Comparison of ENCODE assay signal across 8 cellular contexts in genomic region chrX:112841114-112841819, GRCh38. TPM values are rescaled to one million over a fixed set of nuclear protein-coding genes. Genes with fewer than 3 reads are reported as not detected.
A peak's percentile ranks its signal among the peaks of the same experiment; 100 is the strongest.
DNase-seq lines count a peak whose midpoint lies in the region; ATAC-seq, FAIRE-seq and TF ChIP-seq lines count a peak whose summit lies in the region.

No MANE protein-coding gene starts in this region.

- H3K9me3 ChIP-seq in keratinocyte (ENCODE audit: control insufficient read depth, low read depth, low read length) = no peaks in the 10 kb centered on the region

- FAIRE-seq in keratinocyte (lab: Jason Lieb, UNC) = no peak

- H3K36me3 Mint-ChIP-seq in MCF 10A (ENCODE audit: insufficient read depth, unreplicated experiment) (no peaks in the 10 kb centered on the region), activated B cell treated with CpG ODN at 0.5 μM for 24 hours (ENCODE audit: low read depth) (peaks cover 6% of the 10 kb centered on the region)
- H3K36me3 Mint-ChIP-seq in central memory CD8-positive, alpha-beta T cell (ENCODE audit: insufficient read depth) = peaks cover 5% of the 10 kb centered on the region

- ATAC-seq in HG03066 (IDR thresholded peaks at IDR 0.05; ENCODE audit: low read depth, unreplicated experiment) = peak; percentile 86
- peak; percentile 95 for ATAC-seq in activated B cell treated with CpG ODN at 0.5 μM for 24 hours (ENCODE audit: low read depth)
- peak; percentile 90 for ATAC-seq in central memory CD8-positive, alpha-beta T cell (replicated peaks; ENCODE audit: extremely low read depth, poor library complexity, severe bottlenecking)

- no peak overlapping the region for H3K9ac ChIP-seq in keratinocyte (ENCODE audit: control insufficient read depth, extremely low read depth, insufficient read depth, low read length)

- H3K79me2 ChIP-seq in keratinocyte (ENCODE audit: control insufficient read depth, insufficient read depth, low read length) = no peaks in the 10 kb centered on the region

- no peaks in the 10 kb centered on the region for H3K4me1 ChIP-seq in keratinocyte (ENCODE audit: control insufficient read depth, extremely low read depth, insufficient read depth, low read length)

- H3K27me3 Mint-ChIP-seq in MCF 10A (ENCODE audit: insufficient read depth, unreplicated experiment) = peaks cover 77% of the 10 kb centered on the region
- H3K27me3 Mint-ChIP-seq in activated B cell treated with CpG ODN at 0.5 μM for 24 hours = no peaks in the 10 kb centered on the region
- no peaks in the 10 kb centered on the region for H3K27me3 Mint-ChIP-seq in central memory CD8-positive, alpha-beta T cell

- H3K4me3 Mint-ChIP-seq in MCF 10A (ENCODE audit: unreplicated experiment) (no peak overlapping the region), activated B cell treated with CpG ODN at 0.5 μM for 24 hours (peak overlapping the region; percentile 90)
- peak overlapping the region; percentile 92 for H3K4me3 Mint-ChIP-seq in central memory CD8-positive, alpha-beta T cell

- H3K27ac ChIP-seq in keratinocyte (ENCODE audit: control insufficient read depth, insufficient read depth, low read length) = no peak overlapping the region

- POLR2A ChIA-PET in MCF 10A (lab: Yijun Ruan, JAX) = no interaction called here
- POLR2A ChIA-PET in activated B cell treated with CpG ODN at 0.5 μM for 24 hours (lab: Charles Lee) = interaction anchor here (0.8 kb wide), 1 partner anchor 8 kb away, joined by 3 read pairs; no protein-coding TSS in a partner anchor

- no peaks in the 10 kb centered on the region for H3K4me1 Mint-ChIP-seq in MCF 10A (ENCODE audit: insufficient read depth, unreplicated experiment)
- peaks cover 8% of the 10 kb centered on the region for H3K4me1 Mint-ChIP-seq in activated B cell treated with CpG ODN at 0.5 μM for 24 hours
- H3K4me1 Mint-ChIP-seq in central memory CD8-positive, alpha-beta T cell = peaks cover 11% of the 10 kb centered on the region

- peak overlapping the region; percentile 64 to 68 (median 65) for H3K4me3 ChIP-seq in keratinocyte (ENCODE audit: control insufficient read depth in 2 of 3, extremely low read depth in 1 of 3, insufficient read depth in 2 of 3, low read depth in 1 of 3, low read length in 3 of 3)

- H3K27ac Mint-ChIP-seq in MCF 10A (ENCODE audit: low read depth, unreplicated experiment) (no peak overlapping the region), activated B cell treated with CpG ODN at 0.5 μM for 24 hours (peak overlapping the region; percentile 77)
- peak overlapping the region; percentile 66 for H3K27ac Mint-ChIP-seq in central memory CD8-positive, alpha-beta T cell (ENCODE audit: low read depth)

- intact Hi-C loops in MCF 10A (cut with micrococcal nuclease) = no loop called here
- intact Hi-C loops in activated B cell treated with CpG ODN at 0.5 μM for 24 hours (cut with micrococcal nuclease) = loop anchor here (1.0 to 5.0 kb wide), 4 partner anchors 80 to 1160 kb away; partner anchors contain the start of genes ALG13 and LHFPL1

- TF ChIP-seq CTCF in MCF 10A (IDR thresholded peaks at IDR 0.05; ENCODE audit: unreplicated experiment) (no peak), activated B cell treated with CpG ODN at 0.5 μM for 24 hours (IDR thresholded peaks at IDR 0.05) (no peak), keratinocyte (optimal IDR thresholded peaks at IDR 0.05 in 1 of 3, IDR thresholded peaks at IDR 0.05 in 1 of 3, conservative IDR thresholded peaks at IDR 0.05 in 1 of 3; ENCODE audit: extremely low read depth in 1 of 3, insufficient read depth in 2 of 3, low read length in 3 of 3) (no peak)

- CTCF ChIA-PET in MCF 10A (lab: Yijun Ruan, JAX) = interaction anchor here (1.5 kb wide), 1 partner anchor 11 kb away, joined by 7 read pairs; no protein-coding TSS in a partner anchor
- CTCF ChIA-PET in activated B cell treated with CpG ODN at 0.5 μM for 24 hours (lab: Charles Lee) = no interaction called here

- no peaks in the 10 kb centered on the region for H3K36me3 ChIP-seq in keratinocyte (ENCODE audit: control insufficient read depth in 2 of 2, extremely low read depth in 1 of 2, insufficient read depth in 2 of 2, low read length in 2 of 2)

- H3K9me3 Mint-ChIP-seq in MCF 10A (ENCODE audit: unreplicated experiment) (no peaks in the 10 kb centered on the region), activated B cell treated with CpG ODN at 0.5 μM for 24 hours (no peaks in the 10 kb centered on the region)
- no peaks in the 10 kb centered on the region for H3K9me3 Mint-ChIP-seq in central memory CD8-positive, alpha-beta T cell

- dilution Hi-C loops in keratinocyte (cut with MboI; ENCODE audit: extremely low pct_ligation_motif_present, low sequenced_read_pairs) = no loop called here

- H3K9me1 ChIP-seq in keratinocyte (ENCODE audit: control insufficient read depth, extremely low read depth, insufficient read depth, low read length) = no peaks in the 10 kb centered on the region

- peak overlapping the region; percentile 67 for H2AFZ ChIP-seq in keratinocyte (ENCODE audit: control insufficient read depth, low read length)

- H3K27me3 ChIP-seq in keratinocyte (ENCODE audit: control insufficient read depth, extremely low read depth, insufficient read depth, low read length) = peaks cover 10% of the 10 kb centered on the region

- H4K20me1 ChIP-seq in keratinocyte (ENCODE audit: control insufficient read depth, extremely low read depth, insufficient read depth, low read length) = no peaks in the 10 kb centered on the region

- BruUV-seq in MCF 10A (replicated peaks; lab: Mats Ljungman, UMichigan) = no TSS peak

- DNase-seq in T47D (ENCODE audit: low read depth in 1 of 2, low spot score in 1 of 2) (peak; percentile 23 to 77), MCF 10A (ENCODE audit: unreplicated experiment) (no peak), NCI-H2107 treated with DMSO at 0.1 percent for 48 hours (lab: John Stamatoyannopoulos, UW; ENCODE audit: unreplicated experiment) (peak; percentile 41), activated B cell treated with CpG ODN at 0.5 μM for 24 hours (peak; percentile 67), keratinocyte (ENCODE audit: low read depth, low spot score) (no peak)
- DNase-seq in central memory CD8-positive, alpha-beta T cell (ENCODE audit: low spot score in 2 of 2) = peak; percentile 45 to 59
- DNase-seq in stimulated activated CD4-positive, alpha-beta T cell treated with anti-CD3 and anti-CD28 coated beads, Interleukin-12 subunit alpha, Interleukin-12 subunit beta, amount 100 ng/mL, for 48 hours (ENCODE audit: low read depth in 2 of 3, low spot score in 1 of 3) = peak; percentile 42 to 55 (median 50)

- in situ Hi-C loops in T47D (cut with HindIII; ENCODE audit: low pct_unique_long_range_greater_than_20kb, low sequenced_read_pairs) = no loop called here

- H3K4me2 ChIP-seq in keratinocyte (ENCODE audit: control insufficient read depth, extremely low read depth, insufficient read depth, low read depth, low read length) = peak overlapping the region; percentile 72

RNA-seq across cellular contexts. Expression of gene AMOT, which starts 0.6 kb away (rescaled TPM):
- total RNA-seq in MCF 10A (2022) = 0.09 TPM in 1 of 2 replicates, not detected in the other
- 2.1 and 2.7 TPM in 2 replicates for total RNA-seq in activated B cell treated with CpG ODN at 0.5 μM for 24 hours
- 0.21 to 1.4 TPM (median 0.33 TPM) in 3 replicates for polyA plus RNA-seq in keratinocyte
- 1.1 TPM for polyA plus RNA-seq in keratinocyte (2011; ENCODE audit: low read depth)
- polyA plus RNA-seq in keratinocyte (2011; cell fraction: cytosol; rRNA removed) = 0.41 and 0.47 TPM in 2 replicates
- polyA plus RNA-seq in keratinocyte (2011; cell fraction: nucleus; rRNA removed) = 1.1 and 1.2 TPM in 2 replicates
- 0.25 and 1.4 TPM in 2 replicates for polyA plus RNA-seq in keratinocyte (2012; ENCODE audit: low replicate concordance)
- polyA minus RNA-seq in keratinocyte = 0.79 to 2.4 TPM (median 1.1 TPM) in 3 replicates
- 0.96 TPM for polyA minus RNA-seq in keratinocyte (2011; cell fraction: cytosol; rRNA and poly(A)+ RNA removed)
- polyA minus RNA-seq in keratinocyte (2011; cell fraction: nucleus; rRNA and poly(A)+ RNA removed) = 1.8 and 4.2 TPM in 2 replicates

Comparison
In these comparisons a context has a peak if more than half of its experiments do, and no peak if none do; other contexts are left out.
1. DNase-seq: peak in T47D (2 of 2), NCI-H2107 treated with DMSO at 0.1 percent for 48 hours (single experiment), activated B cell treated with CpG ODN at 0.5 μM for 24 hours (single experiment), central memory CD8-positive, alpha-beta T cell (2 of 2) and stimulated activated CD4-positive, alpha-beta T cell treated with anti-CD3 and anti-CD28 coated beads, Interleukin-12 subunit alpha, Interleukin-12 subunit beta, amount 100 ng/mL, for 48 hours (3 of 3); none in MCF 10A (single experiment) and keratinocyte (single experiment).
2. Peak in every context shown above with its lines, with median percentiles within 50 percentile points of each other: ATAC-seq.